9 cellular contexts compared by ENCODE assay signal in genomic region chr15:49423021-49423420, GRCh38. TPM values are rescaled to one million over a fixed set of nuclear protein-coding genes. Genes with fewer than 3 reads are reported as not detected.
DNase-seq lines count a peak whose midpoint lies in the region; ATAC-seq and TF ChIP-seq lines count a peak whose summit lies in the region.
"Had no signal": no experiment of that assay in that cellular context is flagged by ENCODE, and none has a peak within 500 bp of the region (broad histone marks: within the 10 kb centered on the region; RNA-seq: fewer than 3 reads in every experiment).

TSS of gene FGF7 (plus strand) at chr15:49423242. CDS start at chr15:49424298, 1,056 bp downstream.

- peak within 1 kb of the TSS; percentile 30 to 71 for H3K27ac ChIP-seq in left lung
- H3K27ac ChIP-seq: KMS-11 had no signal

- no peaks in the 10 kb centered on the region for H3K36me3 ChIP-seq in left lung

- no peaks in the 10 kb centered on the region for H3K27me3 ChIP-seq in left lung

- no peak for TF ChIP-seq CTCF in HFF-Myc (IDR thresholded peaks at IDR 0.05; ENCODE audit: low read depth, low read length, missing control alignments)
- TF ChIP-seq CTCF in left lung (IDR thresholded peaks at IDR 0.05), result no peak

- peak; percentile 72 for ATAC-seq in left lung
- no peak for ATAC-seq in GM19023 (IDR thresholded peaks at IDR 0.05; ENCODE audit: unreplicated experiment)
- ATAC-seq in HG03460 (IDR thresholded peaks at IDR 0.05; ENCODE audit: unreplicated experiment), result no peak
- ATAC-seq in GM18519 (IDR thresholded peaks at IDR 0.05; ENCODE audit: low FRiP score, unreplicated experiment), result no peak

- H3K4me1 ChIP-seq in left lung, result peaks cover 0 to 3% of the 10 kb centered on the region in 2 donors

- no peaks in the 10 kb centered on the region for H3K9me3 ChIP-seq in left lung

- intact Hi-C loops in left lung (cut with DNase I), result loop anchor here in 1 of 2 donors (10.0 kb wide), 1 partner anchor 188 kb away; no protein-coding TSS in a partner anchor

- DNase-seq in HFF-Myc (ENCODE audit: extremely low read depth, low read depth), result no peak
- peak; percentile 29 for DNase-seq in astrocyte of the hippocampus (ENCODE audit: low read depth, low spot score)
- DNase-seq in left lung, result no peak
- DNase-seq in stromal cell of bone marrow (ENCODE audit: low read depth), result peak; percentile 93
- no peak for DNase-seq in NCI-H2081 (lab: John Stamatoyannopoulos, UW)

- H3K4me3 ChIP-seq in HFF-Myc (replicated peaks; ENCODE audit: low read depth, low read length) (peak within 1 kb of the TSS; percentile 33), left lung (peak within 1 kb of the TSS; percentile 10 to 21)

RNA-seq across cellular contexts. Expression of gene FGF7, which starts in this region (rescaled TPM):
- 10 to 100 TPM; 29.6 to 31.8 TPM for total RNA-seq in left lung

Comparison
In these comparisons a context has a peak if more than half of its experiments do, and no peak if none do; other contexts are left out.
1. DNase-seq: peak in astrocyte of the hippocampus (single experiment) and stromal cell of bone marrow (single experiment); none in HFF-Myc (single experiment), left lung (0 of 2) and NCI-H2081 (0 of 2).